ENCODE assay signal across 12 cellular contexts in the genomic region with DNA sequence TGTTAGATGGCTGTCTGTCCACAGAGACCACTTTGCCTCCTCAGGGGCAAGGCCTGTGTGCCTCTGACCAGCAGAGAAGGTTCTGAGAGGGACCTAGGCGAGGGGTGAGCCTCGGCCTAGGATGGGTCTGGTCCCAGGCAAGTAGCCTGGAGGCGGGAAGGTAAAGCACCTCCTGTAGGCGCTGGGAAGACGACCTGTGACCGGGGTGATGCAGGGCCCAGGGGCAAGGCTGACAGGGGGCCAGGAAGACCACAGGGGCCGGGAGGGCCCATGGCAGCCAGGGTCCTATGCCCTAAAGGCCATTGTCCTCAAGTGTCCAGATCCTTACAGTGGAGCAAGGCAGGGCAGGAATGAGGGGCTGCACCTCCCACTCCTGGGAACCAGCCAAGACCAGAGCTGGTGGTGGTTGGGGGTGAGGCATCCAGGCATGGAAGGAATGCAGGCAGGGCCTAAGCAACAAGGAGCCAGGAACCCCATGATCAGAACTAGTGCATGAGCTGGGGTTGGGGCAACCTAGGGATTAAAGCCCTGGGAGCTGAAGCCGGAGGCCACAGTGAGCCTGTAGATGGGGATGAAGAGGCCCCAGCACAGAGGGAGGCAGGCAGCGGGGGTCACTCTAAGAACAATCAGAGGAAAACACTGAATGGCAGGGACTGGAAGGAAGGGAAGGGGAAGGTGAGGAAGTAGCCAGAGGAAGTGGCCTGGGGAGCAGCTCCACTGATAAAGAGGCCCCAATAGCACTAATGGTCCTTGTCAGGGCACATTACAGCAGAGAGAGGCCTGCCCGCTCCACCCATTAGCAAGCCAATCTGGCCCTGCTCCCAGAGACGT. TPM values are rescaled to one million over a fixed set of nuclear protein-coding genes. Genes with fewer than 3 reads are reported as not detected.
DNase-seq lines count a peak whose midpoint lies in the region; ATAC-seq and TF ChIP-seq lines count a peak whose summit lies in the region.
"Had no signal": no experiment of that assay in that cellular context is flagged by ENCODE, and none has a peak within 500 bp of the region (broad histone marks: within the 10 kb centered on the region; RNA-seq: fewer than 3 reads in every experiment).

No MANE protein-coding gene starts in this region.

- H3K4me1 ChIP-seq in right lobe of liver (no peaks in the 10 kb centered on the region), upper lobe of right lung (peaks cover 25% of the 10 kb centered on the region), MM.1S (ENCODE audit: low read length) (no peaks in the 10 kb centered on the region)

- no peaks in the 10 kb centered on the region for H3K79me2 ChIP-seq in MM.1S (ENCODE audit: low read length)

- no peaks in the 10 kb centered on the region for H3F3A ChIP-seq in MM.1S (ENCODE audit: insufficient read depth, low read length)

- 70% methylated on average over 4 of the region's 11 CpGs for WGBS in right lobe of liver (ENCODE audit: insufficient coverage, low coverage, low lambda C conversion rate, missing lambda C conversion rate)

- intact Hi-C loops in right lobe of liver (cut with DNase I) = no loop called here
- intact Hi-C loops in upper lobe of right lung (cut with DNase I) = no loop called here

- H3K4me2 ChIP-seq in MM.1S (ENCODE audit: low read depth, low read length) = no peak overlapping the region

- H3K27me3 ChIP-seq in brain microvascular endothelial cell (replicated peaks) = no peaks in the 10 kb centered on the region
- no peaks in the 10 kb centered on the region for H3K27me3 ChIP-seq in right lobe of liver
- no peaks in the 10 kb centered on the region for H3K27me3 ChIP-seq in upper lobe of right lung
- H3K27me3 ChIP-seq in MM.1S (replicated peaks; ENCODE audit: insufficient read depth, low read length) = peaks cover 21% of the 10 kb centered on the region; the same call in 1 of the 2 replicates
- H3K27me3 ChIP-seq: right atrium auricular region had no signal

- no peak overlapping the region for H2AFZ ChIP-seq in MM.1S (ENCODE audit: low read length)

- TF ChIP-seq POLR2A in right lobe of liver (IDR thresholded peaks at IDR 0.05) = no peak

- H3K27ac ChIP-seq in brain microvascular endothelial cell (no peak overlapping the region), right lobe of liver (no peak overlapping the region), upper lobe of right lung (no peak overlapping the region), MM.1S (ENCODE audit: low read length) (no peak overlapping the region)
- H3K27ac ChIP-seq: right atrium auricular region had no signal

- H3K4me3 ChIP-seq in brain microvascular endothelial cell (ENCODE audit: low read depth, low read length) (no peak overlapping the region), right lobe of liver (no peak overlapping the region), upper lobe of right lung (no peak overlapping the region), MM.1S (ENCODE audit: low read length) (no peak overlapping the region)
- H3K4me3 ChIP-seq: right atrium auricular region had no signal

- DNase-seq in HK-2 (ENCODE audit: unreplicated experiment) (peak; percentile 32), brain microvascular endothelial cell (peak; percentile 19), right lobe of liver (peak in 1 of 3 donors; percentile 48), upper lobe of right lung (no peak), MM.1S (no peak)
- no peak for DNase-seq in stimulated activated CD4-positive, alpha-beta T cell treated with anti-CD3 and anti-CD28 coated beads, Interleukin-2, amount 100 ng/mL, for 48 hours
- DNase-seq: activated CD8-positive, alpha-beta memory T cell treated with anti-CD3 and anti-CD28 coated beads, Interleukin-2, amount 10 ng/mL, durations not matched to agents 7 days and 5 days; activated naive CD8-positive, alpha-beta T cell treated with anti-CD3 and anti-CD28 coated beads for 36 hours; NCI-H146; SHP77 had no signal

- H3K9ac ChIP-seq in MM.1S (ENCODE audit: low read length) = no peak overlapping the region

- H4K20me1 ChIP-seq in MM.1S (ENCODE audit: insufficient read depth, low read length) = no peaks in the 10 kb centered on the region

- in situ Hi-C loops in brain microvascular endothelial cell (cut with HindIII; ENCODE audit: low pct_ligation_motif_present, low sequenced_read_pairs) = no loop called here

- no peaks in the 10 kb centered on the region for H3K9me2 ChIP-seq in MM.1S (replicated peaks; ENCODE audit: insufficient read depth, low read length)

- ATAC-seq in right lobe of liver (peak; percentile 24 to 43 (median 28)), upper lobe of right lung (peak; percentile 8), GM18873 (IDR thresholded peaks at IDR 0.05; ENCODE audit: low FRiP score, unreplicated experiment) (no peak)
- ATAC-seq: activated CD8-positive, alpha-beta memory T cell treated with anti-CD3 and anti-CD28 coated beads, Interleukin-2, amount 10 ng/mL, durations not matched to agents 7 days and 5 days had no signal

- H3K9me3 ChIP-seq in right lobe of liver (no peaks in the 10 kb centered on the region), upper lobe of right lung (no peaks in the 10 kb centered on the region), MM.1S (replicated peaks; ENCODE audit: insufficient read depth, low read length) (no peaks in the 10 kb centered on the region)
- H3K9me3 ChIP-seq: right atrium auricular region had no signal

- H3K36me3 ChIP-seq in brain microvascular endothelial cell (replicated peaks) (no peaks in the 10 kb centered on the region), right lobe of liver (no peaks in the 10 kb centered on the region), upper lobe of right lung (no peaks in the 10 kb centered on the region), MM.1S (replicated peaks; ENCODE audit: insufficient read depth, low read length) (no peaks in the 10 kb centered on the region)
- H3K36me3 ChIP-seq: right atrium auricular region had no signal

- TF ChIP-seq CTCF in brain microvascular endothelial cell (IDR thresholded peaks at IDR 0.05; ENCODE audit: low read depth, low read length, missing control alignments) (no peak), right lobe of liver (IDR thresholded peaks at IDR 0.05) (no peak), upper lobe of right lung (IDR thresholded peaks at IDR 0.05) (no peak), MM.1S (IDR thresholded peaks at IDR 0.05; ENCODE audit: low read length) (no peak)

RNA-seq across cellular contexts. Expression of gene KLHL35, which starts 32.9 kb away (rescaled TPM):
- under 1 TPM in 1 of 6 experiments, not detected in 5; 0.09 TPM for total RNA-seq in right lobe of liver
- 3.4 TPM for total RNA-seq in upper lobe of right lung

RNA-seq across cellular contexts. Expression of gene GDPD5, which starts 59.8 kb away (rescaled TPM):
- total RNA-seq in right lobe of liver = 10 to 100 TPM in 1 of 6 experiments, 1 to 10 TPM in 5; 2.0 to 10.7 (median 4.1) TPM
- 19.3 TPM for total RNA-seq in upper lobe of right lung

Comparison
In these comparisons a context has a peak if more than half of its experiments do, and no peak if none do; other contexts are left out.
1. DNase-seq: peak in HK-2 (single experiment) and brain microvascular endothelial cell (single experiment); none in upper lobe of right lung (single experiment), stimulated activated CD4-positive, alpha-beta T cell treated with anti-CD3 and anti-CD28 coated beads, Interleukin-2, amount 100 ng/mL, for 48 hours (0 of 2) and MM.1S (single experiment).